ENCODE assay signal across 7 cellular contexts in genomic region chr1:80565416-80565815, GRCh38.
"Had no signal": no experiment of that assay in that cellular context is flagged by ENCODE, and none has a peak within 500 bp of the region (broad histone marks: within the 10 kb centered on the region; RNA-seq: fewer than 3 reads in every experiment).

No MANE protein-coding gene starts in this region.

- DNase-seq: H9, HCEC 1CT, IMR-90 had no signal

- H3K4me3 Mint-ChIP-seq: GM23338, H9 had no signal

- FAIRE-seq: H1, H54, HTR-8/SVneo had no signal

- H3K9me3 Mint-ChIP-seq: GM23338, H9 had no signal

- H3K27ac Mint-ChIP-seq: GM23338 had no signal

- ATAC-seq: GM23338 had no signal

- H3K4me3 ChIP-seq: GM23338 had no signal
